Comparison of ENCODE assay signal across 18 cellular contexts in genomic region chr1:233244183-233244582, GRCh38. TPM values are rescaled to one million over a fixed set of nuclear protein-coding genes. Genes with fewer than 3 reads are reported as not detected.
A peak's percentile ranks its signal among the peaks of the same experiment; 100 is the strongest.
DNase-seq lines count a peak whose midpoint lies in the region; ATAC-seq and TF ChIP-seq lines count a peak whose summit lies in the region.
"Had no signal": no experiment of that assay in that cellular context is flagged by ENCODE, and none has a peak within 500 bp of the region (broad histone marks: within the 10 kb centered on the region; RNA-seq: fewer than 3 reads in every experiment).

No MANE protein-coding gene starts in this region.

- H3K27ac ChIP-seq in osteoblast (ENCODE audit: low read depth, low read length) (no peak overlapping the region), heart left ventricle (no peak overlapping the region)
- H3K27ac ChIP-seq: BLaER1, gastrocnemius medialis, SJSA1, testis had no signal

- TF ChIP-seq CTCF in osteoblast (IDR thresholded peaks at IDR 0.05; ENCODE audit: extremely low read depth, low read depth, low read length) = no peak
- TF ChIP-seq CTCF in heart left ventricle (IDR thresholded peaks at IDR 0.05) = no peak

- H3K9me3 ChIP-seq in osteoblast (ENCODE audit: low read depth, low read length) = no peaks in the 10 kb centered on the region
- no peaks in the 10 kb centered on the region for H3K9me3 ChIP-seq in heart left ventricle
- H3K9me3 ChIP-seq: BLaER1, gastrocnemius medialis, SJSA1, testis had no signal

- H3K36me3 ChIP-seq in osteoblast (ENCODE audit: insufficient read depth, low read length) (no peaks in the 10 kb centered on the region), heart left ventricle (no peaks in the 10 kb centered on the region)
- H3K36me3 ChIP-seq: BLaER1, gastrocnemius medialis, SJSA1 had no signal

- no peaks in the 10 kb centered on the region for H3K27me3 ChIP-seq in osteoblast (ENCODE audit: insufficient read depth, low read length)
- H3K27me3 ChIP-seq in heart left ventricle = no peaks in the 10 kb centered on the region
- H3K27me3 ChIP-seq: BLaER1, gastrocnemius medialis, SJSA1, testis had no signal

- H3K4me1 ChIP-seq in osteoblast (ENCODE audit: insufficient read depth, low read length) (no peaks in the 10 kb centered on the region), heart left ventricle (peaks cover 0 to 22% (median 6%) of the 10 kb centered on the region in 12 donors)
- H3K4me1 ChIP-seq: gastrocnemius medialis, testis had no signal

- H3K4me3 ChIP-seq in osteoblast (ENCODE audit: insufficient read depth, low read length) (no peak overlapping the region), heart left ventricle (no peak overlapping the region)
- H3K4me3 ChIP-seq: BLaER1, gastrocnemius medialis, SJSA1, testis had no signal

- H3K79me2 ChIP-seq in osteoblast (ENCODE audit: insufficient read depth, low read length) = no peaks in the 10 kb centered on the region

- no peaks in the 10 kb centered on the region for H4K20me1 ChIP-seq in osteoblast (ENCODE audit: insufficient read depth, low read length)
- H4K20me1 ChIP-seq: BLaER1 had no signal

- WGBS in heart left ventricle, 4 donors = 88 to 94% (median 94%) methylated on average over 6 of the region's 6 CpGs

- TF ChIP-seq POLR2A in heart left ventricle (IDR thresholded peaks at IDR 0.05) = no peak

- DNase-seq in Daoy (ENCODE audit: low read depth) (peak; percentile 19), LoVo (ENCODE audit: low spot score) (peak; percentile 73), fibroblast of peridontal ligament (ENCODE audit: extremely low read depth) (peak; percentile 55), osteoblast (ENCODE audit: insufficient read length, low spot score, missing footprints) (peak; percentile 59), heart left ventricle (no peak), NOMO-1 treated with DMSO at 0.1 percent for 48 hours (lab: John Stamatoyannopoulos, UW; ENCODE audit: unreplicated experiment) (no peak)
- no peak for DNase-seq in activated CD4-positive, alpha-beta T cell treated with anti-CD3 and anti-CD28 coated beads for 1 hour
- DNase-seq: activated naive CD8-positive, alpha-beta T cell treated with anti-CD3 and anti-CD28 coated beads, Interleukin-2, amount 50 U/mL, for 24 hours; central memory CD4-positive, alpha-beta T cell; gastrocnemius medialis; naive thymus-derived CD4-positive, alpha-beta T cell; NCI-H2081; NCI-H524; testis had no signal

- no peak overlapping the region for H2AFZ ChIP-seq in osteoblast (ENCODE audit: low read length)

- no peak overlapping the region for H3K4me2 ChIP-seq in osteoblast (ENCODE audit: insufficient read depth, low read length)
- H3K4me2 ChIP-seq: BLaER1 had no signal

- intact Hi-C loops in heart left ventricle (cut with DNase I) = loop anchor here in 6 of 10 donors (5.0 to 10.0 kb wide), 7 partner anchors 289 to 1487 kb away; partner anchors contain the start of genes MAP10 (in 1 of the 6), NTPCR (in 1 of the 6) and SIPA1L2 (in 1 of the 6)

- ATAC-seq in heart left ventricle (no peak), HG03196 (IDR thresholded peaks at IDR 0.05; ENCODE audit: unreplicated experiment) (no peak)
- ATAC-seq: activated naive CD8-positive, alpha-beta T cell treated with anti-CD3 and anti-CD28 coated beads, Interleukin-2, amount 50 U/mL, for 24 hours; activated T-helper 17 cell treated with anti-CD3 and anti-CD28 coated beads, Interleukin-2, amount 50 U/mL, for 72 hours; gastrocnemius medialis; naive thymus-derived CD4-positive, alpha-beta T cell had no signal

RNA-seq across cellular contexts. Expression of gene PCNX2, which starts 51.3 kb away (rescaled TPM):
- total RNA-seq in Daoy (2014; rRNA removed; shearing (Covaris generic)) = 9.9 and 15.0 TPM in 2 replicates
- total RNA-seq in osteoblast (56.8 and 68.4 TPM in 2 replicates), heart left ventricle (1 to 10 TPM in 8 of 9 donors, under 1 TPM in 1; 0.90 to 5.3 (median 2.3) TPM)
- under 1 TPM; 0.27 to 0.32 TPM for polyA plus RNA-seq in heart left ventricle

Comparison
In these comparisons a context has a peak if more than half of its experiments do, and no peak if none do; other contexts are left out.
1. DNase-seq: peak in Daoy (single experiment), LoVo (single experiment), fibroblast of peridontal ligament (single experiment) and osteoblast (single experiment); none in heart left ventricle (0 of 5), NOMO-1 treated with DMSO at 0.1 percent for 48 hours (single experiment) and activated CD4-positive, alpha-beta T cell treated with anti-CD3 and anti-CD28 coated beads for 1 hour (single experiment).